Comparison of ENCODE assay signal across 8 cellular contexts in genomic region chr19:1383311-1384084, GRCh38. TPM values are rescaled to one million over a fixed set of nuclear protein-coding genes. Genes with fewer than 3 reads are reported as not detected.
DNase-seq lines count a peak whose midpoint lies in the region; ATAC-seq lines count a peak whose summit lies in the region.

Gene NDUFS7, plus strand, starts transcription at chr19:1383907. Its CDS starts 20 bp downstream, at chr19:1383927.

- H3K9me3 ChIP-seq in BLaER1: no peaks in the 10 kb centered on the region

- POLR2A ChIA-PET in activated CD4-positive, alpha-beta T cell treated with anti-CD3 and anti-CD28 coated beads for 36 hours (lab: Charles Lee): interaction anchor here (0.6 to 1.1 kb wide), 3 partner anchors 20 to 114 kb away, joined by 3 to 5 read pairs (median 3); partner anchors contain the start of genes CIRBP and REEP6

- H3K27ac ChIP-seq in BLaER1 (peak within 1 kb of the TSS; percentile 91), cingulate gyrus (ENCODE audit: low read depth, low read length) (peak within 1 kb of the TSS; percentile 92), layer of hippocampus (ENCODE audit: low read depth, low read length) (peak within 1 kb of the TSS; percentile 95)

- peak within 1 kb of the TSS; percentile 94 for H3K4me3 ChIP-seq in BLaER1

- H3K36me3 ChIP-seq in BLaER1: peaks cover 29% of the 10 kb centered on the region

- intact Hi-C loops in activated CD4-positive, alpha-beta T cell treated with anti-CD3 and anti-CD28 coated beads for 36 hours (cut with DNase I, micrococcal nuclease): loop anchor here (1.0 to 5.0 kb wide), 19 partner anchors 18 to 586 kb away; partner anchors contain the start of genes FAM174C (in 2 of the 2), C19orf25 (in 1 of the 2), DAZAP1 (in 1 of the 2) and GAMT (in 1 of the 2)

- H3K27me3 ChIP-seq in BLaER1 (no peaks in the 10 kb centered on the region), layer of hippocampus (ENCODE audit: control insufficient read depth, insufficient read depth, low read length) (no peaks in the 10 kb centered on the region)

- peak; percentile 51 for ATAC-seq in HG03457 (IDR thresholded peaks at IDR 0.05; ENCODE audit: unreplicated experiment)
- ATAC-seq in activated CD4-positive, alpha-beta T cell treated with anti-CD3 and anti-CD28 coated beads for 36 hours: peak; percentile 88

- peaks cover 42% of the 10 kb centered on the region for H4K20me1 ChIP-seq in BLaER1

- peaks cover 2% of the 10 kb centered on the region for H3K27me3 Mint-ChIP-seq in activated CD4-positive, alpha-beta T cell treated with anti-CD3 and anti-CD28 coated beads for 36 hours

- H3K4me3 Mint-ChIP-seq in activated CD4-positive, alpha-beta T cell treated with anti-CD3 and anti-CD28 coated beads for 36 hours: peak within 1 kb of the TSS; percentile 81

- no peaks in the 10 kb centered on the region for H3K9me3 Mint-ChIP-seq in activated CD4-positive, alpha-beta T cell treated with anti-CD3 and anti-CD28 coated beads for 36 hours (ENCODE audit: low read depth)

- CTCF ChIA-PET in activated CD4-positive, alpha-beta T cell treated with anti-CD3 and anti-CD28 coated beads for 36 hours (lab: Charles Lee): interaction anchor here (0.6 to 2.1 kb wide), 7 partner anchors 11 to 386 kb away, joined by 3 to 10 read pairs (median 4); no protein-coding TSS in a partner anchor

- peak within 1 kb of the TSS; percentile 87 for H3K9ac ChIP-seq in BLaER1

- H3K36me3 Mint-ChIP-seq in activated CD4-positive, alpha-beta T cell treated with anti-CD3 and anti-CD28 coated beads for 36 hours (ENCODE audit: low read depth): peaks cover 10% of the 10 kb centered on the region

- DNase-seq in GM19240 (ENCODE audit: insufficient read length, low spot score) (peak; percentile 77), NCI-H524 treated with DMSO at 0.1 percent for 48 hours (lab: John Stamatoyannopoulos, UW) (peak; percentile 62)
- peak; percentile 94 for DNase-seq in activated CD4-positive, alpha-beta T cell treated with anti-CD3 and anti-CD28 coated beads for 36 hours
- peak; percentile 91 to 96 for DNase-seq in stimulated activated CD4-positive, alpha-beta T cell treated with anti-CD3 and anti-CD28 coated beads, Interleukin-1b, Interleukin-23, amount 100 ng/mL, for 4 hours (ENCODE audit: low read depth in 2 of 2)

- H3K4me1 ChIP-seq in BLaER1: peaks cover 37% of the 10 kb centered on the region

- H3K4me2 ChIP-seq in BLaER1: peak within 1 kb of the TSS; percentile 96

- H3K4me1 Mint-ChIP-seq in activated CD4-positive, alpha-beta T cell treated with anti-CD3 and anti-CD28 coated beads for 36 hours: peaks cover 21% of the 10 kb centered on the region

- H3K27ac Mint-ChIP-seq in activated CD4-positive, alpha-beta T cell treated with anti-CD3 and anti-CD28 coated beads for 36 hours: peak within 1 kb of the TSS; percentile 92

RNA-seq across cellular contexts. Expression of gene NDUFS7, which starts in this region (rescaled TPM):
- total RNA-seq in activated CD4-positive, alpha-beta T cell treated with anti-CD3 and anti-CD28 coated beads for 36 hours: 100 to 1,000 TPM in 1 of 2 experiments, 10 to 100 TPM in 1; 93.4 to 113 TPM

Comparison
In these comparisons a context has a peak if more than half of its experiments do, and no peak if none do; other contexts are left out.
1. Peak in every context shown above with its lines: DNase-seq, ATAC-seq, H3K4me3 ChIP-seq and H3K27ac ChIP-seq.